In genomic region chr9:98241357-98242104, GRCh38 we compare ENCODE assay signal across 1 cellular context.
TF ChIP-seq lines count a peak whose summit lies in the region.

No MANE protein-coding gene starts in this region.

TF ChIP-seq in K562, 482 proteins besides CTCF, POLR2A, EP300 and RAD21:
- TF ChIP-seq ZBTB7A (IDR thresholded peaks at IDR 0.05; ENCODE audit: borderline replicate concordance, control insufficient read depth, low read depth, low read length) (peak; percentile 25; the same call in 1 of the 2 replicates), FOXK2 (conservative IDR thresholded peaks at IDR 0.05 in 1 of 2, IDR thresholded peaks at IDR 0.05 in 1 of 2; ENCODE audit: low read depth in 2 of 2) (no peak), HINFP (tag; conservative IDR thresholded peaks at IDR 0.05; ENCODE audit: low read depth) (no peak), ZNF347 (CRISPR knock-in tag; IDR thresholded peaks at IDR 0.05; ENCODE audit: low read depth) (no peak), PRDM10 (IDR thresholded peaks at IDR 0.05; ENCODE audit: partially characterized antibody) (peak; percentile 14), ZKSCAN8 (CRISPR knock-in tag; IDR thresholded peaks at IDR 0.05) (no peak)
